ENCODE assay signal across 1 cellular context in the genomic region with DNA sequence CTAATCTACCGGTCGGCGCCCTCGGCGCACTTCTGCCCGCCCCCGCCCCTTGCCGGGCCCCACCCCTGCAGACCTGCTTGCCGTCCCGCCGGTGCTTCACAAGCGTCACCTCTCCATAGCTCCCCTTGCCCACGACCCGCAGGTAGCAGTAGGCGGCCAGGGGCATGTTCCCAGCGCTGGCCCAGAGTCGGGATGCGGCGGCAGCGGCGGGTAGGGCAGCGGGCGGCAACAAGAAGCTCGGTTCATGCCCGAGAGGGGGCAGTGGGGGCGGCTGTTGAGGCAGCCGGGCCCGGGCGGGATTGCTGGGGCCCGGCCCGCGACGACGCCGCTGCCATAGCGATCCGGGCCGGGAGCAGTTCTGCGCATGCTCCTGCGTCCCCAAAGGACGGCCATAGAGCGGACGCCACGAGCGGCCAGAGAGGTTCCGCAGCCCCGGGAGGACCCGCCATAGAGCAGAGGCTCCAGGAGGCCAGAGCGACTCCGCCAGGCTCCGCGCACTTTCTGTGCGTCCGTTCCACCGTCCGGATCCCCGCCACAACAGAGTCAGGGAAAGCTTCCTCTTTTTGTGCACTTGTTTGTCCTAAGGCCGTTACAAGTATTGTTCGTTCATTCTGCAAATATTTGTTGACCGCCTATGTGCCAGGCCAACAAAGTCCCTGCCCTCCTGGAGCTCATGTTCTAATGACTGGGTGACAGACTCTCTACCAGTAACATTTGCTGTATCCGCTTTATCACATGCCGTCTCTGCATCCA.
A peak's percentile ranks its signal among the peaks of the same experiment; 100 is the strongest.
TF ChIP-seq lines count a peak whose summit lies in the region.

A gene (minus strand): TSS at position 360 of the 753 bp plus-strand sequence. CDS start 194 bp downstream, at position 166.

TF ChIP-seq in HEK293, 187 proteins besides CTCF, POLR2A, EP300 and RAD21 (continued from another document):
- TF ChIP-seq, protein P1, sequence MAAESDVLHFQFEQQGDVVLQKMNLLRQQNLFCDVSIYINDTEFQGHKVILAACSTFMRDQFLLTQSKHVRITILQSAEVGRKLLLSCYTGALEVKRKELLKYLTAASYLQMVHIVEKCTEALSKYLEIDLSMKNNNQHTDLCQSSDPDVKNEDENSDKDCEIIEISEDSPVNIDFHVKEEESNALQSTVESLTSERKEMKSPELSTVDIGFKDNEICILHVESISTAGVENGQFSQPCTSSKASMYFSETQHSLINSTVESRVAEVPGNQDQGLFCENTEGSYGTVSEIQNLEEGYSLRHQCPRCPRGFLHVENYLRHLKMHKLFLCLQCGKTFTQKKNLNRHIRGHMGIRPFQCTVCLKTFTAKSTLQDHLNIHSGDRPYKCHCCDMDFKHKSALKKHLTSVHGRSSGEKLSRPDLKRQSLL (tag by site-specific recombination; IDR thresholded peaks at IDR 0.05): peak; percentile 53; the same call in 1 of the 2 replicates
- TF ChIP-seq ZFP69B (tag by site-specific recombination; IDR thresholded peaks at IDR 0.05) (peak; percentile 73), ZBTB20 (tag by site-specific recombination; IDR thresholded peaks at IDR 0.05) (peak; percentile 78), YY1 (tag by site-specific recombination; IDR thresholded peaks at IDR 0.05) (peak; percentile 52; the same call in 1 of the 2 replicates), ZFHX2 (tag by site-specific recombination; conservative IDR thresholded peaks at IDR 0.05) (peak; percentile 59; the same call in 1 of the 2 replicates), ZEB2 (tag by site-specific recombination; IDR thresholded peaks at IDR 0.05) (peak; percentile 54), ZNF335 (tag by site-specific recombination; conservative IDR thresholded peaks at IDR 0.05) (peak; percentile 83), ZNF221 (tag by site-specific recombination; IDR thresholded peaks at IDR 0.05; ENCODE audit: borderline replicate concordance) (no peak), ZNF600 (tag by site-specific recombination; IDR thresholded peaks at IDR 0.05) (peak; percentile 89), ZBTB17 (tag by site-specific recombination; IDR thresholded peaks at IDR 0.05) (peak; percentile 72), TRIM28 (IDR thresholded peaks at IDR 0.05; ENCODE audit: borderline replicate concordance, low read length) (no peak), ZXDB (tag by site-specific recombination; IDR thresholded peaks at IDR 0.05) (peak; percentile 73), EGR2 (tag by site-specific recombination; IDR thresholded peaks at IDR 0.05; ENCODE audit: low read depth) (peak; percentile 44; the same call in 1 of the 2 replicates), SP3 (tag by site-specific recombination; IDR thresholded peaks at IDR 0.05) (peak; percentile 48), ZNF660 (tag by site-specific recombination; IDR thresholded peaks at IDR 0.05) (peak; percentile 18; the same call in 1 of the 2 replicates), ZNF341 (tag by site-specific recombination; IDR thresholded peaks at IDR 0.05; ENCODE audit: low read depth) (peak; percentile 94), ZNF394 (tag by site-specific recombination; IDR thresholded peaks at IDR 0.05; ENCODE audit: borderline replicate concordance) (peak; percentile 34; the same call in 1 of the 2 replicates), KLF8 (tag by site-specific recombination; IDR thresholded peaks at IDR 0.05) (peak; percentile 25; the same call in 1 of the 2 replicates), ZNF610 (tag by site-specific recombination; IDR thresholded peaks at IDR 0.05; ENCODE audit: borderline replicate concordance) (0 out of 2 replicates have a peak, but pooled peaks have one; percentile 39), KLF9 (tag by site-specific recombination; IDR thresholded peaks at IDR 0.05; ENCODE audit: low read depth) (peak; percentile 59), SP2 (tag by site-specific recombination; IDR thresholded peaks at IDR 0.05) (peak; percentile 60), ZNF501 (tag by site-specific recombination; IDR thresholded peaks at IDR 0.05) (peak; percentile 60), OVOL3 (tag by site-specific recombination; IDR thresholded peaks at IDR 0.05) (no peak), KLF16 (tag by site-specific recombination; IDR thresholded peaks at IDR 0.05) (0 out of 2 replicates have a peak, but pooled peaks have one; percentile 15), ZNF624 (tag by site-specific recombination; IDR thresholded peaks at IDR 0.05) (no peak)
- TF ChIP-seq, protein P2, sequence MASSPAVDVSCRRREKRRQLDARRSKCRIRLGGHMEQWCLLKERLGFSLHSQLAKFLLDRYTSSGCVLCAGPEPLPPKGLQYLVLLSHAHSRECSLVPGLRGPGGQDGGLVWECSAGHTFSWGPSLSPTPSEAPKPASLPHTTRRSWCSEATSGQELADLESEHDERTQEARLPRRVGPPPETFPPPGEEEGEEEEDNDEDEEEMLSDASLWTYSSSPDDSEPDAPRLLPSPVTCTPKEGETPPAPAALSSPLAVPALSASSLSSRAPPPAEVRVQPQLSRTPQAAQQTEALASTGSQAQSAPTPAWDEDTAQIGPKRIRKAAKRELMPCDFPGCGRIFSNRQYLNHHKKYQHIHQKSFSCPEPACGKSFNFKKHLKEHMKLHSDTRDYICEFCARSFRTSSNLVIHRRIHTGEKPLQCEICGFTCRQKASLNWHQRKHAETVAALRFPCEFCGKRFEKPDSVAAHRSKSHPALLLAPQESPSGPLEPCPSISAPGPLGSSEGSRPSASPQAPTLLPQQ (tag by site-specific recombination; IDR thresholded peaks at IDR 0.05): peak; percentile 81
- TF ChIP-seq, protein P3, sequence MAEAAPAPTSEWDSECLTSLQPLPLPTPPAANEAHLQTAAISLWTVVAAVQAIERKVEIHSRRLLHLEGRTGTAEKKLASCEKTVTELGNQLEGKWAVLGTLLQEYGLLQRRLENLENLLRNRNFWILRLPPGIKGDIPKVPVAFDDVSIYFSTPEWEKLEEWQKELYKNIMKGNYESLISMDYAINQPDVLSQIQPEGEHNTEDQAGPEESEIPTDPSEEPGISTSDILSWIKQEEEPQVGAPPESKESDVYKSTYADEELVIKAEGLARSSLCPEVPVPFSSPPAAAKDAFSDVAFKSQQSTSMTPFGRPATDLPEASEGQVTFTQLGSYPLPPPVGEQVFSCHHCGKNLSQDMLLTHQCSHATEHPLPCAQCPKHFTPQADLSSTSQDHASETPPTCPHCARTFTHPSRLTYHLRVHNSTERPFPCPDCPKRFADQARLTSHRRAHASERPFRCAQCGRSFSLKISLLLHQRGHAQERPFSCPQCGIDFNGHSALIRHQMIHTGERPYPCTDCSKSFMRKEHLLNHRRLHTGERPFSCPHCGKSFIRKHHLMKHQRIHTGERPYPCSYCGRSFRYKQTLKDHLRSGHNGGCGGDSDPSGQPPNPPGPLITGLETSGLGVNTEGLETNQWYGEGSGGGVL (tag by site-specific recombination; IDR thresholded peaks at IDR 0.05): peak; percentile 45
- TF ChIP-seq, protein P4, sequence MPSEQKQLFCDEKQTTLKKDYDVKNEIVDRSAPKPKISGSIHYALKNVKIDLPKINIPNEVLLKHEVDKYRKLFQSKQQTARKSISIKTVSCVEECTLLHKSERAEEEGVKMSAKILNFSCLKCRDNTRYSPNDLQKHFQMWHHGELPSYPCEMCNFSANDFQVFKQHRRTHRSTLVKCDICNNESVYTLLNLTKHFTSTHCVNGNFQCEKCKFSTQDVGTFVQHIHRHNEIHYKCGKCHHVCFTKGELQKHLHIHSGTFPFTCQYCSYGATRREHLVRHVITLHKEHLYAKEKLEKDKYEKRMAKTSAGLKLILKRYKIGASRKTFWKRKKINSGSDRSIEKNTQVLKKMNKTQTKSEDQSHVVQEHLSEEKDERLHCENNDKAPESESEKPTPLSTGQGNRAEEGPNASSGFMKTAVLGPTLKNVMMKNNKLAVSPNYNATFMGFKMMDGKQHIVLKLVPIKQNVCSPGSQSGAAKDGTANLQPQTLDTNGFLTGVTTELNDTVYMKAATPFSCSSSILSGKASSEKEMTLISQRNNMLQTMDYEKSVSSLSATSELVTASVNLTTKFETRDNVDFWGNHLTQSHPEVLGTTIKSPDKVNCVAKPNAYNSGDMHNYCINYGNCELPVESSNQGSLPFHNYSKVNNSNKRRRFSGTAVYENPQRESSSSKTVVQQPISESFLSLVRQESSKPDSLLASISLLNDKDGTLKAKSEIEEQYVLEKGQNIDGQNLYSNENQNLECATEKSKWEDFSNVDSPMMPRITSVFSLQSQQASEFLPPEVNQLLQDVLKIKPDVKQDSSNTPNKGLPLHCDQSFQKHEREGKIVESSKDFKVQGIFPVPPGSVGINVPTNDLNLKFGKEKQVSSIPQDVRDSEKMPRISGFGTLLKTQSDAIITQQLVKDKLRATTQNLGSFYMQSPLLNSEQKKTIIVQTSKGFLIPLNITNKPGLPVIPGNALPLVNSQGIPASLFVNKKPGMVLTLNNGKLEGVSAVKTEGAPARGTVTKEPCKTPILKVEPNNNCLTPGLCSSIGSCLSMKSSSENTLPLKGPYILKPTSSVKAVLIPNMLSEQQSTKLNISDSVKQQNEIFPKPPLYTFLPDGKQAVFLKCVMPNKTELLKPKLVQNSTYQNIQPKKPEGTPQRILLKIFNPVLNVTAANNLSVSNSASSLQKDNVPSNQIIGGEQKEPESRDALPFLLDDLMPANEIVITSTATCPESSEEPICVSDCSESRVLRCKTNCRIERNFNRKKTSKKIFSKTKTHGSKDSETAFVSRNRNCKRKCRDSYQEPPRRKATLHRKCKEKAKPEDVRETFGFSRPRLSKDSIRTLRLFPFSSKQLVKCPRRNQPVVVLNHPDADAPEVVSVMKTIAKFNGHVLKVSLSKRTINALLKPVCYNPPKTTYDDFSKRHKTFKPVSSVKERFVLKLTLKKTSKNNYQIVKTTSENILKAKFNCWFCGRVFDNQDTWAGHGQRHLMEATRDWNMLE (tag by site-specific recombination; conservative IDR thresholded peaks at IDR 0.05; ENCODE audit: low read depth): peak; percentile 60
- TF ChIP-seq, protein P5, sequence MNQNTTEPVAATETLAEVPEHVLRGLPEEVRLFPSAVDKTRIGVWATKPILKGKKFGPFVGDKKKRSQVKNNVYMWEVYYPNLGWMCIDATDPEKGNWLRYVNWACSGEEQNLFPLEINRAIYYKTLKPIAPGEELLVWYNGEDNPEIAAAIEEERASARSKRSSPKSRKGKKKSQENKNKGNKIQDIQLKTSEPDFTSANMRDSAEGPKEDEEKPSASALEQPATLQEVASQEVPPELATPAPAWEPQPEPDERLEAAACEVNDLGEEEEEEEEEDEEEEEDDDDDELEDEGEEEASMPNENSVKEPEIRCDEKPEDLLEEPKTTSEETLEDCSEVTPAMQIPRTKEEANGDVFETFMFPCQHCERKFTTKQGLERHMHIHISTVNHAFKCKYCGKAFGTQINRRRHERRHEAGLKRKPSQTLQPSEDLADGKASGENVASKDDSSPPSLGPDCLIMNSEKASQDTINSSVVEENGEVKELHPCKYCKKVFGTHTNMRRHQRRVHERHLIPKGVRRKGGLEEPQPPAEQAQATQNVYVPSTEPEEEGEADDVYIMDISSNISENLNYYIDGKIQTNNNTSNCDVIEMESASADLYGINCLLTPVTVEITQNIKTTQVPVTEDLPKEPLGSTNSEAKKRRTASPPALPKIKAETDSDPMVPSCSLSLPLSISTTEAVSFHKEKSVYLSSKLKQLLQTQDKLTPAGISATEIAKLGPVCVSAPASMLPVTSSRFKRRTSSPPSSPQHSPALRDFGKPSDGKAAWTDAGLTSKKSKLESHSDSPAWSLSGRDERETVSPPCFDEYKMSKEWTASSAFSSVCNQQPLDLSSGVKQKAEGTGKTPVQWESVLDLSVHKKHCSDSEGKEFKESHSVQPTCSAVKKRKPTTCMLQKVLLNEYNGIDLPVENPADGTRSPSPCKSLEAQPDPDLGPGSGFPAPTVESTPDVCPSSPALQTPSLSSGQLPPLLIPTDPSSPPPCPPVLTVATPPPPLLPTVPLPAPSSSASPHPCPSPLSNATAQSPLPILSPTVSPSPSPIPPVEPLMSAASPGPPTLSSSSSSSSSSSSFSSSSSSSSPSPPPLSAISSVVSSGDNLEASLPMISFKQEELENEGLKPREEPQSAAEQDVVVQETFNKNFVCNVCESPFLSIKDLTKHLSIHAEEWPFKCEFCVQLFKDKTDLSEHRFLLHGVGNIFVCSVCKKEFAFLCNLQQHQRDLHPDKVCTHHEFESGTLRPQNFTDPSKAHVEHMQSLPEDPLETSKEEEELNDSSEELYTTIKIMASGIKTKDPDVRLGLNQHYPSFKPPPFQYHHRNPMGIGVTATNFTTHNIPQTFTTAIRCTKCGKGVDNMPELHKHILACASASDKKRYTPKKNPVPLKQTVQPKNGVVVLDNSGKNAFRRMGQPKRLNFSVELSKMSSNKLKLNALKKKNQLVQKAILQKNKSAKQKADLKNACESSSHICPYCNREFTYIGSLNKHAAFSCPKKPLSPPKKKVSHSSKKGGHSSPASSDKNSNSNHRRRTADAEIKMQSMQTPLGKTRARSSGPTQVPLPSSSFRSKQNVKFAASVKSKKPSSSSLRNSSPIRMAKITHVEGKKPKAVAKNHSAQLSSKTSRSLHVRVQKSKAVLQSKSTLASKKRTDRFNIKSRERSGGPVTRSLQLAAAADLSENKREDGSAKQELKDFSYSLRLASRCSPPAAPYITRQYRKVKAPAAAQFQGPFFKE (tag by site-specific recombination; IDR thresholded peaks at IDR 0.05; ENCODE audit: borderline replicate concordance): no peak
- TF ChIP-seq, protein P6, sequence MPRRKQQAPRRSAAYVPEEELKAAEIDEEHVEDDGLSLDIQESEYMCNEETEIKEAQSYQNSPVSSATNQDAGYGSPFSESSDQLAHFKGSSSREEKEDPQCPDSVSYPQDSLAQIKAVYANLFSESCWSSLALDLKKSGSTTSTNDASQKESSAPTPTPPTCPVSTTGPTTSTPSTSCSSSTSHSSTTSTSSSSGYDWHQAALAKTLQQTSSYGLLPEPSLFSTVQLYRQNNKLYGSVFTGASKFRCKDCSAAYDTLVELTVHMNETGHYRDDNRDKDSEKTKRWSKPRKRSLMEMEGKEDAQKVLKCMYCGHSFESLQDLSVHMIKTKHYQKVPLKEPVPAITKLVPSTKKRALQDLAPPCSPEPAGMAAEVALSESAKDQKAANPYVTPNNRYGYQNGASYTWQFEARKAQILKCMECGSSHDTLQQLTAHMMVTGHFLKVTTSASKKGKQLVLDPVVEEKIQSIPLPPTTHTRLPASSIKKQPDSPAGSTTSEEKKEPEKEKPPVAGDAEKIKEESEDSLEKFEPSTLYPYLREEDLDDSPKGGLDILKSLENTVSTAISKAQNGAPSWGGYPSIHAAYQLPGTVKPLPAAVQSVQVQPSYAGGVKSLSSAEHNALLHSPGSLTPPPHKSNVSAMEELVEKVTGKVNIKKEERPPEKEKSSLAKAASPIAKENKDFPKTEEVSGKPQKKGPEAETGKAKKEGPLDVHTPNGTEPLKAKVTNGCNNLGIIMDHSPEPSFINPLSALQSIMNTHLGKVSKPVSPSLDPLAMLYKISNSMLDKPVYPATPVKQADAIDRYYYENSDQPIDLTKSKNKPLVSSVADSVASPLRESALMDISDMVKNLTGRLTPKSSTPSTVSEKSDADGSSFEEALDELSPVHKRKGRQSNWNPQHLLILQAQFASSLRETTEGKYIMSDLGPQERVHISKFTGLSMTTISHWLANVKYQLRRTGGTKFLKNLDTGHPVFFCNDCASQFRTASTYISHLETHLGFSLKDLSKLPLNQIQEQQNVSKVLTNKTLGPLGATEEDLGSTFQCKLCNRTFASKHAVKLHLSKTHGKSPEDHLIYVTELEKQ (tag by site-specific recombination; IDR thresholded peaks at IDR 0.05; ENCODE audit: borderline replicate concordance): peak; percentile 4; the same call in 1 of the 2 replicates
